Comparison of ENCODE assay signal across 8 cellular contexts in genomic region chr19:18322759-18323460, GRCh38. TPM values are rescaled to one million over a fixed set of nuclear protein-coding genes. Genes with fewer than 3 reads are reported as not detected.
DNase-seq lines count a peak whose midpoint lies in the region; ATAC-seq and TF ChIP-seq lines count a peak whose summit lies in the region.

TSS of gene LSM4 (minus strand) at chr19:18323076. CDS start at chr19:18323020, 56 bp downstream.

- no peaks in the 10 kb centered on the region for H3K9me3 Mint-ChIP-seq in chondrocyte (ENCODE audit: low read depth)

- peaks cover 24% of the 10 kb centered on the region for H3K4me1 Mint-ChIP-seq in chondrocyte (ENCODE audit: low read depth)

- no peaks in the 10 kb centered on the region for H3K27me3 Mint-ChIP-seq in chondrocyte (ENCODE audit: low read depth)

- DNase-seq in BJ (ENCODE audit: low read depth) = peak; percentile 71
- peak; percentile 98 for DNase-seq in GM19238 (ENCODE audit: insufficient read length, low spot score)
- DNase-seq in NCI-H510A treated with DMSO at 0.1 percent for 48 hours (lab: John Stamatoyannopoulos, UW) = peak; percentile 98
- peak; percentile 99 for DNase-seq in activated CD4-positive, alpha-beta T cell treated with anti-CD3 and anti-CD28 coated beads for 24 hours (ENCODE audit: low read depth in 2 of 2)
- DNase-seq in chondrocyte (ENCODE audit: low spot score) = peak; percentile 99
- peak; percentile 72 for DNase-seq in kidney epithelial cell (ENCODE audit: low read depth)
- peak; percentile 99 for DNase-seq in stimulated activated CD4-positive, alpha-beta T cell treated with anti-CD3 and anti-CD28 coated beads, Interleukin-15, amount 100 ng/mL, for 48 hours (ENCODE audit: low read depth in 2 of 2)

- no peaks in the 10 kb centered on the region for H3K36me3 Mint-ChIP-seq in chondrocyte (ENCODE audit: low read depth)

- ATAC-seq in HG03442 (IDR thresholded peaks at IDR 0.05; ENCODE audit: unreplicated experiment) = peak; percentile 91

- TF ChIP-seq CTCF in BJ (IDR thresholded peaks at IDR 0.05; ENCODE audit: insufficient read depth, low read depth, low read length) (peak; percentile 22; the same call in 1 of the 2 replicates), chondrocyte (IDR thresholded peaks at IDR 0.05) (no peak), kidney epithelial cell (IDR thresholded peaks at IDR 0.05; ENCODE audit: insufficient read depth, low read length, poor library complexity, severe bottlenecking) (peak; percentile 36)

- CTCF ChIA-PET in BJ (lab: Yijun Ruan, JAX) = interaction anchor here (0.8 to 3.8 kb wide), 10 partner anchors 13 to 120 kb away, joined by 3 to 55 read pairs (median 4); partner anchors contain the start of genes JUND and RAB3A

- POLR2A ChIA-PET in BJ (lab: Charles Lee) = interaction anchor here (0.7 to 1.3 kb wide), 4 partner anchors 18 to 47 kb away, joined by 3 to 16 read pairs (median 8); partner anchors contain the start of gene JUND

- H3K27me3 ChIP-seq in BJ (ENCODE audit: control insufficient read depth, insufficient read depth, low read length) (no peaks in the 10 kb centered on the region), kidney epithelial cell (ENCODE audit: control insufficient read depth, insufficient read depth, low read length) (no peaks in the 10 kb centered on the region)

- peak within 1 kb of the TSS; percentile 84 for H3K4me3 Mint-ChIP-seq in chondrocyte (ENCODE audit: unreplicated experiment)

- H3K27ac Mint-ChIP-seq in chondrocyte (ENCODE audit: unreplicated experiment) = peak within 1 kb of the TSS; percentile 96

- no peaks in the 10 kb centered on the region; the same call in 1 of the 2 replicates for H3K36me3 ChIP-seq in BJ (ENCODE audit: control insufficient read depth, insufficient read depth, low read length)
- peaks cover 1% of the 10 kb centered on the region for H3K36me3 ChIP-seq in kidney epithelial cell (ENCODE audit: control insufficient read depth, insufficient read depth, low read length)

- peak within 1 kb of the TSS; percentile 74 for H3K4me3 ChIP-seq in BJ (ENCODE audit: low read depth, low read length)
- H3K4me3 ChIP-seq in kidney epithelial cell (ENCODE audit: low read depth, low read length) = peak within 1 kb of the TSS; percentile 65

RNA-seq across cellular contexts. Expression of gene LSM4, which starts in this region (rescaled TPM):
- polyA plus RNA-seq in BJ (2011; rRNA removed) = 94.7 and 99.8 TPM in 2 replicates
- 20.3 and 29.5 TPM in 2 replicates for polyA minus RNA-seq in BJ (2011; rRNA and poly(A)+ RNA removed)
- total RNA-seq in chondrocyte = 68.1 to 84.8 TPM (median 73.0 TPM) in 3 replicates
- total RNA-seq in kidney epithelial cell = 333 and 367 TPM in 2 replicates

Comparison
In these comparisons a context has a peak if more than half of its experiments do, and no peak if none do; other contexts are left out.
1. Peak in every context shown above with its lines: DNase-seq, ATAC-seq and H3K4me3 ChIP-seq.